10 cellular contexts compared by ENCODE assay signal in the genomic region with DNA sequence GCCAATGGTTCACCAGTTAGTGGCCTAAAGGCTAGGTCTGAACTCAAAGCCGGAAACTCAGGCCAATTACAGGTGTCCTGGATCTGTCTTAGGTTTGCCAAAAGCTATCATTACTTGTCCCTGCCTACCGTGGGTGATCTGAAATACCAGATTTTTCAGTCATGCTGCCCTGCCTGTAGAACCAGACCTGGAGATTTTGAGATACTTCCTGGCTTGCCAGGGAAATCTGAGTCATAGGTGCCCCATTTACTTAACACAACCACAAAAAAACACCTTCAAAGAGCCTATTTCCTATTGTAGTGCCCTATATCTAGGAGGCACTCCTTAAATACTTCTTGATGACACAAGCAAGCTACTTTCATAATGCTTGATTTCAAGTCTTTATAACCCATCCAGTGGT. TPM values are rescaled to one million over a fixed set of nuclear protein-coding genes. Genes with fewer than 3 reads are reported as not detected.
DNase-seq lines count a peak whose midpoint lies in the region; ATAC-seq and TF ChIP-seq lines count a peak whose summit lies in the region.
"Had no signal": no experiment of that assay in that cellular context is flagged by ENCODE, and none has a peak within 500 bp of the region (broad histone marks: within the 10 kb centered on the region; RNA-seq: fewer than 3 reads in every experiment).

No MANE protein-coding gene starts in this region.

- H3K36me3 Mint-ChIP-seq in stimulated activated naive CD8-positive, alpha-beta T cell treated with anti-CD3 and anti-CD28 coated beads, Interleukin-15, Interleukin-2, amounts not matched to agents 100 ng/mL and 50 ng/mL, for 24 hours (ENCODE audit: low read depth): no peaks in the 10 kb centered on the region

- no peaks in the 10 kb centered on the region for H3K36me3 ChIP-seq in colonic mucosa

- no peaks in the 10 kb centered on the region for H3K27me3 ChIP-seq in colonic mucosa

- ATAC-seq in left ventricle myocardium superior: no peak
- ATAC-seq: left cardiac atrium, psoas muscle had no signal

- H3K4me1 Mint-ChIP-seq in stimulated activated naive CD8-positive, alpha-beta T cell treated with anti-CD3 and anti-CD28 coated beads, Interleukin-15, Interleukin-2, amounts not matched to agents 100 ng/mL and 50 ng/mL, for 24 hours (ENCODE audit: low read depth): peaks cover 55% of the 10 kb centered on the region

- peaks cover 3% of the 10 kb centered on the region for H3K9me3 Mint-ChIP-seq in stimulated activated naive CD8-positive, alpha-beta T cell treated with anti-CD3 and anti-CD28 coated beads, Interleukin-15, Interleukin-2, amounts not matched to agents 100 ng/mL and 50 ng/mL, for 24 hours

- peak overlapping the region; percentile 40 for H3K4me3 Mint-ChIP-seq in stimulated activated naive CD8-positive, alpha-beta T cell treated with anti-CD3 and anti-CD28 coated beads, Interleukin-15, Interleukin-2, amounts not matched to agents 100 ng/mL and 50 ng/mL, for 24 hours

- no peak for TF ChIP-seq CTCF in colonic mucosa (IDR thresholded peaks at IDR 0.05)

- no peaks in the 10 kb centered on the region for H3K4me1 ChIP-seq in colonic mucosa
- H3K4me1 ChIP-seq: psoas muscle had no signal

- no peaks in the 10 kb centered on the region for H3K27me3 Mint-ChIP-seq in stimulated activated naive CD8-positive, alpha-beta T cell treated with anti-CD3 and anti-CD28 coated beads, Interleukin-15, Interleukin-2, amounts not matched to agents 100 ng/mL and 50 ng/mL, for 24 hours

- H3K27ac Mint-ChIP-seq in stimulated activated naive CD8-positive, alpha-beta T cell treated with anti-CD3 and anti-CD28 coated beads, Interleukin-15, Interleukin-2, amounts not matched to agents 100 ng/mL and 50 ng/mL, for 24 hours: peak overlapping the region; percentile 92

- DNase-seq in activated CD4-positive, alpha-beta T cell treated with anti-CD3 and anti-CD28 coated beads for 4 hours: peak; percentile 49 to 57
- no peak for DNase-seq in activated CD4-positive, alpha-beta T cell treated with anti-CD3 and anti-CD28 coated beads for 1 hour
- DNase-seq in T-helper 22 cell (ENCODE audit: low read depth): peak; percentile 21
- no peak for DNase-seq in colonic mucosa
- no peak for DNase-seq in AG20443 (ENCODE audit: low spot score)
- no peak for DNase-seq in left ventricle myocardium superior
- DNase-seq in DMS 273 (lab: John Stamatoyannopoulos, UW; ENCODE audit: unreplicated experiment): no peak
- DNase-seq: left cardiac atrium, psoas muscle had no signal

- no peaks in the 10 kb centered on the region for H3K9me3 ChIP-seq in colonic mucosa
- H3K9me3 ChIP-seq: psoas muscle had no signal

- peak overlapping the region; percentile 24 for H3K27ac ChIP-seq in colonic mucosa
- H3K27ac ChIP-seq: psoas muscle had no signal

- intact Hi-C loops in colonic mucosa (cut with DNase I) (no loop called here), left ventricle myocardium superior (cut with micrococcal nuclease) (no loop called here)

- no peak overlapping the region for H3K9ac ChIP-seq in colonic mucosa (ENCODE audit: low read depth in 2 of 2, low read length in 2 of 2)

- H3K4me3 ChIP-seq in colonic mucosa: no peak overlapping the region
- H3K4me3 ChIP-seq: psoas muscle had no signal

RNA-seq across cellular contexts. Expression of a gene that starts 13.9 kb away (rescaled TPM):
- 10 to 100 TPM; 27.2 to 35.0 TPM for total RNA-seq in colonic mucosa
- 31.9 TPM for total RNA-seq in left ventricle myocardium superior

Comparison
In these comparisons a context has a peak if more than half of its experiments do, and no peak if none do; other contexts are left out.
1. DNase-seq: peak in activated CD4-positive, alpha-beta T cell treated with anti-CD3 and anti-CD28 coated beads for 4 hours (2 of 2) and T-helper 22 cell (single experiment); none in activated CD4-positive, alpha-beta T cell treated with anti-CD3 and anti-CD28 coated beads for 1 hour (single experiment), colonic mucosa (single experiment), AG20443 (single experiment), left ventricle myocardium superior (single experiment) and DMS 273 (single experiment).